Comparison of ENCODE assay signal across 27 cellular contexts in genomic region chr7:152587366-152587765, GRCh38.
"Had no signal": no experiment of that assay in that cellular context is flagged by ENCODE, and none has a peak within 500 bp of the region (broad histone marks: within the 10 kb centered on the region; RNA-seq: fewer than 3 reads in every experiment).

No MANE protein-coding gene starts in this region.

- H3K9me3 ChIP-seq: adrenal gland, neutrophil, ovary, suprapubic skin, tibial artery had no signal

- H3K4me1 ChIP-seq: adrenal gland, heart right ventricle, suprapubic skin, tibial artery had no signal

- H3K4me3 ChIP-seq: adrenal gland, heart right ventricle, ovary, suprapubic skin, tibial artery had no signal

- ATAC-seq: heart right ventricle; left ventricle myocardium superior; sciatic nerve; stimulated activated naive B cell treated with anti-CD40 and anti-IgM and Interleukin-4, amounts not matched to agents 10 μg/mL and 1 μg/mL and 100 μg/mL, for 72 hours had no signal

- H3K36me3 ChIP-seq: adrenal gland, heart right ventricle, neutrophil, ovary, suprapubic skin, tibial artery had no signal

- DNase-seq: activated CD4-positive, alpha-beta T cell treated with anti-CD3 and anti-CD28 coated beads for 4 hours; activated CD4-positive, alpha-beta T cell treated with anti-CD3 and anti-CD28 coated beads, Interleukin-2, amount 50 U/mL, for 48 hours; activated CD8-positive, alpha-beta memory T cell treated with anti-CD3 and anti-CD28 coated beads for 24 hours; activated effector memory CD4-positive, alpha-beta T cell treated with Interleukin-2 at 50 U/mL for 16 hours; activated naive CD4-positive, alpha-beta T cell treated with Interleukin-2 at 50 U/mL for 16 hours; adrenal gland; aorta; central memory CD4-positive, alpha-beta T cell; dermis blood vessel endothelial cell; effector CD8-positive, alpha-beta T cell; heart right ventricle; left ventricle myocardium superior; naive B cell; nephron progenitor cell; ovary; retina; small intestine; stimulated activated CD4-positive, alpha-beta T cell treated with anti-CD3 and anti-CD28 coated beads, Interleukin-15, amount 100 ng/mL, for 24 hours; stimulated activated CD4-positive, alpha-beta T cell treated with anti-CD3 and anti-CD28 coated beads, Interleukin-2, amount 100 ng/mL, for 24 hours; stimulated activated naive B cell treated with anti-CD40 and anti-IgM and Interleukin-4, amounts not matched to agents 10 μg/mL and 1 μg/mL and 100 μg/mL, for 72 hours; T-helper 1 cell had no signal

- H3K27me3 ChIP-seq: adrenal gland, heart right ventricle, neutrophil, ovary, suprapubic skin, tibial artery had no signal

- H3K27ac ChIP-seq: adrenal gland, epithelial cell of prostate, heart right ventricle, neutrophil, ovary, suprapubic skin, tibial artery, VCaP had no signal
